In the genomic region with DNA sequence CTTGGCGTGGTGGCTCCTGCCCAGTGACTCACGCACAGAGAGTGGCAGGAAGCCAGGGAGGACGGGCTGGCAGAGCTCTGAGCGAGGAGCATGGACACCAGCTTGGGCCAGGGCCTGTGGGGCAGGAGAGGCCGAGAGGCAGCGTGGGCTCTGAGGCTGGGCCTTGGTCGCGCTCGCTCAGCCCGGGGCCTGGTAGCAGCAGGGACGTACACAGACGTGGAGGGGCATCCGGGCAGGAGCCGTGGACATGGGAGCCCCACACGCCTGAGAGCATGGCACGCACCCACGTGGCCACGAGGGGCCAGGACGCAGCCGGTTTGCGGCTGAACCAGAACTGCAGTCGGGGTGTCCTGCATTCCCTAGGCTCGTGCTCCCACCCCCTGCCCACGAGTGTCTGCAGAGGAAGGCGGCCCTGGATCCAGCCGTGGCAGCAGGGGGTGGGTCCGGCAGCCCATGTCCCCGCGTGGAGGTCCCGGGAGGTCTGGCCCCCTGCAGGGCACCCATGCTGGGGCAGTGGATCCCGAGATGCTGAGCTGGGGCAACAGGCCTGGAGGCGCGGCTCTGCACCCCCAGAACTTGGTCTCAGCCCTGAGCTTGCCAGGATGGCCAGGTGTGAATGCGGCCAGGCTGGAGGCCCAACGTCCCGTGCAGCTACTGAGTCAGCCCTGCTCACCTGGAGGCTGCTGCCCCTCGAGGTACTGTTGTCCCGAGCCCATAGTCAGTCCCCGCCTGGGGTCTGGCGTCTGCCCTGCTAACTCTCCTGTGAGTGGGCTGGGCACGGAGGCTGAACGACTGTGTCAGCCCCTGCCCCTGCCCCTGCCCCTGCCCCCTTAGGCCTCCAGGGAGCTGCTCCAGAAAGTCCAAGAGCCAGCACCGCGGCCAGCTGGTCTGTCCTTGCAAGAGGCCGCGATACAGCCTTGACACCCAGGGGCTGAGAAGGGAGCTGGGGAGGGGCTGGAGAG, we compare ENCODE assay signal across 10 cellular contexts.
DNase-seq lines count a peak whose midpoint lies in the region; ATAC-seq and TF ChIP-seq lines count a peak whose summit lies in the region.
"Had no signal": no experiment of that assay in that cellular context is flagged by ENCODE, and none has a peak within 500 bp of the region (broad histone marks: within the 10 kb centered on the region; RNA-seq: fewer than 3 reads in every experiment).

No MANE protein-coding gene starts in this region.

- no peak overlapping the region for H3K4me2 ChIP-seq in GM23338
- peak overlapping the region; percentile 54 for H3K4me2 ChIP-seq in skeletal muscle satellite cell (ENCODE audit: low read length)

- peak overlapping the region; percentile 49 for H3K9ac ChIP-seq in skeletal muscle satellite cell (ENCODE audit: low read depth, low read length)

- H3K9me3 ChIP-seq in skeletal muscle satellite cell (replicated peaks; ENCODE audit: low read length) = no peaks in the 10 kb centered on the region
- H3K9me3 ChIP-seq: colonic mucosa had no signal

- H3K27ac ChIP-seq in GM23338 (ENCODE audit: low read depth) = no peak overlapping the region
- H3K27ac ChIP-seq: colonic mucosa had no signal

- no peak overlapping the region for H3K27ac Mint-ChIP-seq in GM23338

- H3K4me3 Mint-ChIP-seq in GM23338 = no peak overlapping the region

- no peak overlapping the region for H2AFZ ChIP-seq in GM23338

- no peaks in the 10 kb centered on the region for H3K79me2 ChIP-seq in GM23338 (replicated peaks; ENCODE audit: insufficient read depth)

- no peaks in the 10 kb centered on the region for H3K9me2 ChIP-seq in GM23338 (ENCODE audit: insufficient read depth)

- H3K4me3 ChIP-seq in GM23338 (no peak overlapping the region), skeletal muscle satellite cell (ENCODE audit: low read length) (peak overlapping the region; percentile 51)
- H3K4me3 ChIP-seq: colonic mucosa had no signal

- H3K27me3 ChIP-seq in GM23338 (ENCODE audit: insufficient read depth) = no peaks in the 10 kb centered on the region
- H3K27me3 ChIP-seq in skeletal muscle satellite cell (ENCODE audit: control insufficient read depth, insufficient read depth, low read length) = no peaks in the 10 kb centered on the region
- H3K27me3 ChIP-seq: colonic mucosa had no signal

- intact Hi-C loops in cardiac septum (cut with DNase I) = no loop called here

- H3K4me1 Mint-ChIP-seq in GM23338 = peaks cover 5% of the 10 kb centered on the region

- H3K9me3 Mint-ChIP-seq in GM23338 = no peaks in the 10 kb centered on the region

- H3K4me1 ChIP-seq in GM23338 (ENCODE audit: insufficient read depth) = no peaks in the 10 kb centered on the region
- peaks cover 53% of the 10 kb centered on the region for H3K4me1 ChIP-seq in skeletal muscle satellite cell (ENCODE audit: control insufficient read depth, insufficient read depth, low read length)
- H3K4me1 ChIP-seq: colonic mucosa had no signal

- no peaks in the 10 kb centered on the region for H3F3A ChIP-seq in GM23338 (replicated peaks; ENCODE audit: low read depth)

- no peak for TF ChIP-seq CTCF in GM23338 (conservative IDR thresholded peaks at IDR 0.05; ENCODE audit: low read depth in 2 of 2)

- H3K36me3 ChIP-seq in GM23338 (ENCODE audit: insufficient read depth) = no peaks in the 10 kb centered on the region
- no peaks in the 10 kb centered on the region for H3K36me3 ChIP-seq in skeletal muscle satellite cell (ENCODE audit: insufficient read depth, low read length)
- H3K36me3 ChIP-seq: colonic mucosa had no signal

- no peaks in the 10 kb centered on the region for H3K36me3 Mint-ChIP-seq in GM23338 (ENCODE audit: low read depth)

- peaks cover 5% of the 10 kb centered on the region for H3K27me3 Mint-ChIP-seq in GM23338 (ENCODE audit: insufficient read depth, low read depth, poor library complexity)

- ATAC-seq in GM23338 = peak; percentile 7; the same call in 1 of the 3 replicates
- no peak for ATAC-seq in GM21825 (IDR thresholded peaks at IDR 0.05; ENCODE audit: unreplicated experiment)

- DNase-seq in GM23338 (ENCODE audit: low spot score) = no peak
- DNase-seq in T1000 (lab: John Stamatoyannopoulos, UW) = peak; percentile 50
- DNase-seq in cardiac septum (ENCODE audit: low spot score) = peak; percentile 87
- DNase-seq in GF-D8 (lab: John Stamatoyannopoulos, UW) = no peak
- DNase-seq in NCI-H526 treated with DMSO at 0.1 percent for 48 hours (lab: John Stamatoyannopoulos, UW) = no peak
- no peak for DNase-seq in stimulated activated naive CD4-positive, alpha-beta T cell (lab: John Stamatoyannopoulos, UW)
- DNase-seq: colonic mucosa, NCI-H748 treated with DMSO at 0.1 percent for 48 hours had no signal

- H4K20me1 ChIP-seq in GM23338 (replicated peaks; ENCODE audit: insufficient read depth) = no peaks in the 10 kb centered on the region

TF ChIP-seq in GM23338, 12 proteins besides CTCF, POLR2A, EP300 and RAD21 (continues in another document):
- TF ChIP-seq POLR2AphosphoS5 (IDR thresholded peaks at IDR 0.05; ENCODE audit: low read depth) = no peak
- TF ChIP-seq EZH2 (IDR thresholded peaks at IDR 0.05; ENCODE audit: low read depth, unreplicated experiment) = no peak
- TF ChIP-seq ZNF114 (CRISPR knock-in tag; IDR thresholded peaks at IDR 0.05) = no peak
- TF ChIP-seq ZNF331 (CRISPR knock-in tag; IDR thresholded peaks at IDR 0.05; ENCODE audit: low read depth) = no peak
- no peak for TF ChIP-seq STAT1 (IDR thresholded peaks at IDR 0.05; ENCODE audit: unreplicated experiment)
- no peak for TF ChIP-seq CREB1 (CRISPR knock-in tag; IDR thresholded peaks at IDR 0.05; ENCODE audit: low read depth)
- no peak for TF ChIP-seq NANOG (IDR thresholded peaks at IDR 0.05; ENCODE audit: borderline replicate concordance)
- no peak for TF ChIP-seq EZH2phosphoT487 (IDR thresholded peaks at IDR 0.05; ENCODE audit: unreplicated experiment)
- TF ChIP-seq, protein P1, sequence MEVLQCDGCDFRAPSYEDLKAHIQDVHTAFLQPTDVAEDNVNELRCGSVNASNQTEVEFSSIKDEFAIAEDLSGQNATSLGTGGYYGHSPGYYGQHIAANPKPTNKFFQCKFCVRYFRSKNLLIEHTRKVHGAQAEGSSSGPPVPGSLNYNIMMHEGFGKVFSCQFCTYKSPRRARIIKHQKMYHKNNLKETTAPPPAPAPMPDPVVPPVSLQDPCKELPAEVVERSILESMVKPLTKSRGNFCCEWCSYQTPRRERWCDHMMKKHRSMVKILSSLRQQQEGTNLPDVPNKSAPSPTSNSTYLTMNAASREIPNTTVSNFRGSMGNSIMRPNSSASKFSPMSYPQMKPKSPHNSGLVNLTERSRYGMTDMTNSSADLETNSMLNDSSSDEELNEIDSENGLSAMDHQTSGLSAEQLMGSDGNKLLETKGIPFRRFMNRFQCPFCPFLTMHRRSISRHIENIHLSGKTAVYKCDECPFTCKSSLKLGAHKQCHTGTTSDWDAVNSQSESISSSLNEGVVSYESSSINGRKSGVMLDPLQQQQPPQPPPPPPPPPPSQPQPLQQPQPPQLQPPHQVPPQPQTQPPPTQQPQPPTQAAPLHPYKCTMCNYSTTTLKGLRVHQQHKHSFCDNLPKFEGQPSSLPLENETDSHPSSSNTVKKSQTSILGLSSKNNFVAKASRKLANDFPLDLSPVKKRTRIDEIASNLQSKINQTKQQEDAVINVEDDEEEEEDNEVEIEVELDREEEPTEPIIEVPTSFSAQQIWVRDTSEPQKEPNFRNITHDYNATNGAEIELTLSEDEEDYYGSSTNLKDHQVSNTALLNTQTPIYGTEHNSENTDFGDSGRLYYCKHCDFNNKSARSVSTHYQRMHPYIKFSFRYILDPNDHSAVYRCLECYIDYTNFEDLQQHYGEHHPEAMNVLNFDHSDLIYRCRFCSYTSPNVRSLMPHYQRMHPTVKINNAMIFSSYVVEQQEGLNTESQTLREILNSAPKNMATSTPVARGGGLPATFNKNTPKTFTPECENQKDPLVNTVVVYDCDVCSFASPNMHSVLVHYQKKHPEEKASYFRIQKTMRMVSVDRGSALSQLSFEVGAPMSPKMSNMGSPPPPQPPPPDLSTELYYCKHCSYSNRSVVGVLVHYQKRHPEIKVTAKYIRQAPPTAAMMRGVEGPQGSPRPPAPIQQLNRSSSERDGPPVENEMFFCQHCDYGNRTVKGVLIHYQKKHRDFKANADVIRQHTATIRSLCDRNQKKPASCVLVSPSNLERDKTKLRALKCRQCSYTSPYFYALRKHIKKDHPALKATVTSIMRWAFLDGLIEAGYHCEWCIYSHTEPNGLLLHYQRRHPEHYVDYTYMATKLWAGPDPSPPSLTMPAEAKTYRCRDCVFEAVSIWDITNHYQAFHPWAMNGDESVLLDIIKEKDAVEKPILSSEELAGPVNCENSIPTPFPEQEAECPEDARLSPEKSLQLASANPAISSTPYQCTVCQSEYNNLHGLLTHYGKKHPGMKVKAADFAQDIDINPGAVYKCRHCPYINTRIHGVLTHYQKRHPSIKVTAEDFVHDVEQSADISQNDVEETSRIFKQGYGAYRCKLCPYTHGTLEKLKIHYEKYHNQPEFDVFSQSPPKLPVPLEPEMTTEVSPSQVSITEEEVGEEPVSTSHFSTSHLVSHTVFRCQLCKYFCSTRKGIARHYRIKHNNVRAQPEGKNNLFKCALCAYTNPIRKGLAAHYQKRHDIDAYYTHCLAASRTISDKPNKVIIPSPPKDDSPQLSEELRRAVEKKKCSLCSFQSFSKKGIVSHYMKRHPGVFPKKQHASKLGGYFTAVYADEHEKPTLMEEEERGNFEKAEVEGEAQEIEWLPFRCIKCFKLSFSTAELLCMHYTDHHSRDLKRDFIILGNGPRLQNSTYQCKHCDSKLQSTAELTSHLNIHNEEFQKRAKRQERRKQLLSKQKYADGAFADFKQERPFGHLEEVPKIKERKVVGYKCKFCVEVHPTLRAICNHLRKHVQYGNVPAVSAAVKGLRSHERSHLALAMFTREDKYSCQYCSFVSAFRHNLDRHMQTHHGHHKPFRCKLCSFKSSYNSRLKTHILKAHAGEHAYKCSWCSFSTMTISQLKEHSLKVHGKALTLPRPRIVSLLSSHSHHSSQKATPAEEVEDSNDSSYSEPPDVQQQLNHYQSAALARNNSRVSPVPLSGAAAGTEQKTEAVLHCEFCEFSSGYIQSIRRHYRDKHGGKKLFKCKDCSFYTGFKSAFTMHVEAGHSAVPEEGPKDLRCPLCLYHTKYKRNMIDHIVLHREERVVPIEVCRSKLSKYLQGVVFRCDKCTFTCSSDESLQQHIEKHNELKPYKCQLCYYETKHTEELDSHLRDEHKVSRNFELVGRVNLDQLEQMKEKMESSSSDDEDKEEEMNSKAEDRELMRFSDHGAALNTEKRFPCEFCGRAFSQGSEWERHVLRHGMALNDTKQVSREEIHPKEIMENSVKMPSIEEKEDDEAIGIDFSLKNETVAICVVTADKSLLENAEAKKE (CRISPR knock-in tag; IDR thresholded peaks at IDR 0.05) = no peak
- no peak for TF ChIP-seq JUNB (IDR thresholded peaks at IDR 0.05; ENCODE audit: unreplicated experiment)

Comparison
In these comparisons a context has a peak if more than half of its experiments do, and no peak if none do; other contexts are left out.
1. DNase-seq: peak in T1000 (single experiment) and cardiac septum (single experiment); none in GM23338 (single experiment), GF-D8 (single experiment), NCI-H526 treated with DMSO at 0.1 percent for 48 hours (single experiment) and stimulated activated naive CD4-positive, alpha-beta T cell (0 of 6).